ENCODE assay signal across 2 cellular contexts in genomic region chr2:46480562-46480961, GRCh38.
TF ChIP-seq lines count a peak whose summit lies in the region.

No MANE protein-coding gene starts in this region.

TF ChIP-seq in SK-N-SH, 30 proteins besides CTCF, POLR2A, EP300 and RAD21 (continued from another document):
- no peak for TF ChIP-seq USF1 (IDR thresholded peaks at IDR 0.05; ENCODE audit: borderline replicate concordance, low read depth)
- no peak for TF ChIP-seq RFX5 (IDR thresholded peaks at IDR 0.05; ENCODE audit: low read length)
- TF ChIP-seq PBX3 (IDR thresholded peaks at IDR 0.05), result no peak
- TF ChIP-seq RXRA (IDR thresholded peaks at IDR 0.05; ENCODE audit: borderline replicate concordance, low read depth), result no peak
- no peak for TF ChIP-seq SMC3 (IDR thresholded peaks at IDR 0.05; ENCODE audit: low read depth, low read length)
- no peak for TF ChIP-seq MAX (IDR thresholded peaks at IDR 0.05; ENCODE audit: low read depth)
- no peak for TF ChIP-seq FOXJ3 (CRISPR knock-in tag; IDR thresholded peaks at IDR 0.05)
- no peak for TF ChIP-seq TEAD4 (IDR thresholded peaks at IDR 0.05; ENCODE audit: borderline replicate concordance, insufficient read depth)
- no peak for TF ChIP-seq FOXM1 (IDR thresholded peaks at IDR 0.05; ENCODE audit: low read depth)
- TF ChIP-seq FOSL2 (IDR thresholded peaks at IDR 0.05; ENCODE audit: borderline replicate concordance, low read depth), result no peak
- TF ChIP-seq TAF1 (IDR thresholded peaks at IDR 0.05; ENCODE audit: borderline replicate concordance, low read depth, low read length), result no peak
- TF ChIP-seq EZH2phosphoT487 (IDR thresholded peaks at IDR 0.05; ENCODE audit: borderline replicate concordance, low read depth), result no peak
- TF ChIP-seq CHD2 (IDR thresholded peaks at IDR 0.05; ENCODE audit: low read length, partially characterized antibody), result no peak
- TF ChIP-seq NFIC (IDR thresholded peaks at IDR 0.05; ENCODE audit: borderline replicate concordance), result no peak
- no peak for TF ChIP-seq RCOR1 (IDR thresholded peaks at IDR 0.05; ENCODE audit: low read length)
- TF ChIP-seq POLR2AphosphoS5 (IDR thresholded peaks at IDR 0.05; ENCODE audit: low read depth, low read length), result no peak
- TF ChIP-seq GATA2 (CRISPR knock-in tag; IDR thresholded peaks at IDR 0.05), result no peak

TF ChIP-seq in SK-N-SH treated with all-trans-retinoic acid at 6 μM for 48 hours, 23 proteins besides CTCF, POLR2A, EP300 and RAD21 (continued from another document):
- TF ChIP-seq TSHZ2 (CRISPR knock-in tag; IDR thresholded peaks at IDR 0.05) (no peak), ZNF8 (CRISPR knock-in tag; IDR thresholded peaks at IDR 0.05) (no peak), TOX (CRISPR knock-in tag; IDR thresholded peaks at IDR 0.05; ENCODE audit: borderline replicate concordance) (no peak)
TF ChIP-seq in SK-N-SH treated with all-trans-retinoic acid at 6 μM for 48 hours: peak in this region for 0.
